In the genomic region with DNA sequence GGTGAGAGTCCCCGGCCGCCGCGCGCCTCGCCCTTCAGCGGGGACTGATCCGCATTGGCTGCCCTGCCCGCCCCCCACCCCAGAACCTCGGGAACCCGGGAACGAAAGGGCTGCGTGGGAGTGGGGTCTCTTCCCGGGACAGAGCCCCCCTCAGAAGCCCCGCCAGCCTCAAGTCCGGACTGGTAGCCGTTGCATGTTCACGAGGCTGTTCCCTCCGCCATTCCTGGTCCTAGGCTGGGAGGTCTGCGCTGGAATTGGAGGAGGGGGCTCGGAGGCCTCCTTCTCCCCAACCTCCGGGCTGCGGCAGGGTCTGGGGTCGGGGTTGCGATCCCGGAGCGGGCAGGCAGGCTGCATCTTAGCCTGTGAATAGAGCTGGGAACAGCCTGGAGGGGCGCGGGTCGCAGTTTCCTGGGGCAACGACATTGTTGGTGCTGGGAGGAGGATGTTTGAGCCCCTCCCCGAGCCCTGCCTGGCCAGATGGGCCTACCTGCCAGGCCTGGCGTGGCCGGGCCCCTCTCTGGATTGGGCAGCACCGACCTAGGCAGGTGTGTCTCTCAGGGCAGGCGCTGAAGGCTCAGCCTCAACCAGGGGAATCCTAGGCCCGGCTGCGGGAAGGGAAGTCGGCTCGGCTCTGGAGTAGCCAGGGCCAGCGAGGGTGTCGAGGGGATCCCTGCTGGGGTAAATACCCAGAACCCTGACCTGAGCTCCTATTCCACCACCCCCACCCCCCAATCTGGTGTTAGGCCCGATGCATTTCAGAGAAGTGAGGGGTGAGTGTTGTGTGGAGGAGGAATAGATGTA, we compare ENCODE assay signal across 8 cellular contexts. TPM values are rescaled to one million over a fixed set of nuclear protein-coding genes. Genes with fewer than 3 reads are reported as not detected.
DNase-seq lines count a peak whose midpoint lies in the region; ATAC-seq and TF ChIP-seq lines count a peak whose summit lies in the region.

No MANE protein-coding gene starts in this region.

- DNase-seq in Right ventricle myocardium inferior (ENCODE audit: missing footprints) (peak; percentile 39), left cardiac atrium (no peak), astrocyte of the cerebellum (ENCODE audit: low read depth) (no peak), left lung (peak in 1 of 2 donors; percentile 66), upper lobe of right lung (no peak), ureter (ENCODE audit: low spot score) (no peak), GM20000 (ENCODE audit: low spot score) (no peak)
- DNase-seq in activated CD4-positive, alpha-beta T cell treated with anti-CD3 and anti-CD28 coated beads, Interleukin-2, amount 50 U/mL, for 4 hours = no peak

- H3K4me3 ChIP-seq in astrocyte of the cerebellum (ENCODE audit: low read depth, low read length) (peak overlapping the region; percentile 39), left lung (peak overlapping the region; percentile 32 to 44), upper lobe of right lung (peak overlapping the region; percentile 45)

- in situ Hi-C loops in astrocyte of the cerebellum (cut with HindIII; ENCODE audit: low sequenced_read_pairs) = no loop called here

- H3K27ac ChIP-seq in left lung (no peak overlapping the region), upper lobe of right lung (no peak overlapping the region)

- intact Hi-C loops in Right ventricle myocardium inferior (cut with DNase I) = no loop called here
- intact Hi-C loops in left cardiac atrium (cut with DNase I) = no loop called here
- intact Hi-C loops in left lung (cut with DNase I) = no loop called here
- intact Hi-C loops in upper lobe of right lung (cut with DNase I) = no loop called here

- H3K4me1 ChIP-seq in left lung = peaks cover 0 to 7% of the 10 kb centered on the region in 2 donors
- H3K4me1 ChIP-seq in upper lobe of right lung = peaks cover 4% of the 10 kb centered on the region

- peaks cover 0 to 18% of the 10 kb centered on the region in 2 donors for H3K36me3 ChIP-seq in left lung
- peaks cover 3% of the 10 kb centered on the region for H3K36me3 ChIP-seq in upper lobe of right lung

- ATAC-seq in Right ventricle myocardium inferior (no peak), left cardiac atrium (no peak), left lung (no peak), upper lobe of right lung (no peak)

- TF ChIP-seq CTCF in astrocyte of the cerebellum (IDR thresholded peaks at IDR 0.05; ENCODE audit: low read depth, low read length, missing control alignments) (no peak), left lung (IDR thresholded peaks at IDR 0.05) (no peak), upper lobe of right lung (IDR thresholded peaks at IDR 0.05) (no peak), GM20000 (IDR thresholded peaks at IDR 0.05; ENCODE audit: extremely low read depth, missing control alignments) (no peak)

- H3K9me3 ChIP-seq in left lung (no peaks in the 10 kb centered on the region), upper lobe of right lung (no peaks in the 10 kb centered on the region)

- H3K27me3 ChIP-seq in left lung = peaks cover 0 to 29% of the 10 kb centered on the region in 2 donors
- H3K27me3 ChIP-seq in upper lobe of right lung = no peaks in the 10 kb centered on the region

RNA-seq across cellular contexts. Expression of a gene that starts 0.7 kb away (rescaled TPM):
- 5.9 TPM for total RNA-seq in Right ventricle myocardium inferior
- total RNA-seq in left cardiac atrium = 1 to 10 TPM; 5.0 to 6.9 TPM
- total RNA-seq in left lung = 1 to 10 TPM; 6.9 to 8.7 TPM
- 6.4 TPM for total RNA-seq in upper lobe of right lung
- 7.2 TPM for total RNA-seq in ureter

RNA-seq across cellular contexts. Expression of a gene that starts 20.9 kb away (rescaled TPM):
- total RNA-seq in Right ventricle myocardium inferior (not detected), left cardiac atrium (under 1 TPM; 0.47 to 0.50 TPM), left lung (under 1 TPM; 0.35 to 0.89 TPM), upper lobe of right lung (0.75 TPM), ureter (0.70 TPM)

RNA-seq across cellular contexts. Expression of a gene that starts 31.6 kb away (rescaled TPM):
- 10.4 TPM for total RNA-seq in Right ventricle myocardium inferior
- total RNA-seq in left cardiac atrium = 10 to 100 TPM; 13.6 to 18.4 TPM
- 10 to 100 TPM; 19.6 to 23.4 TPM for total RNA-seq in left lung
- 27.6 TPM for total RNA-seq in upper lobe of right lung
- total RNA-seq in ureter = 29.1 TPM

RNA-seq across cellular contexts. Expression of a gene that starts 36.3 kb away (rescaled TPM):
- not detected for total RNA-seq in Right ventricle myocardium inferior
- under 1 TPM; 0.32 to 0.50 TPM for total RNA-seq in left cardiac atrium
- 10 to 100 TPM in 1 of 2 donors, 1 to 10 TPM in 1; 7.5 to 12.7 TPM for total RNA-seq in left lung
- total RNA-seq in upper lobe of right lung = 6.0 TPM
- total RNA-seq in ureter = 18.0 TPM

RNA-seq across cellular contexts. Expression of a gene that starts 38.8 kb away (rescaled TPM):
- total RNA-seq in Right ventricle myocardium inferior (69.8 TPM), left cardiac atrium (10 to 100 TPM; 59.2 to 62.9 TPM), left lung (10 to 100 TPM; 32.7 to 42.3 TPM), upper lobe of right lung (54.2 TPM), ureter (49.9 TPM)
